ENCODE assay signal across 8 cellular contexts in genomic region chr11:65505434-65506315, GRCh38. TPM values are rescaled to one million over a fixed set of nuclear protein-coding genes. Genes with fewer than 3 reads are reported as not detected.
DNase-seq lines count a peak whose midpoint lies in the region; ATAC-seq and TF ChIP-seq lines count a peak whose summit lies in the region.

No MANE protein-coding gene starts in this region.

- no peaks in the 10 kb centered on the region for H3K9me3 ChIP-seq in A673 (ENCODE audit: low read depth, low read length, poor library complexity, severe bottlenecking)
- H3K9me3 ChIP-seq in HEK293 (ENCODE audit: control insufficient read depth, insufficient read depth, low read depth, low read length), result no peaks in the 10 kb centered on the region
- H3K9me3 ChIP-seq in lower lobe of right lung, result no peaks in the 10 kb centered on the region
- H3K9me3 ChIP-seq in uterus, result no peaks in the 10 kb centered on the region

- TF ChIP-seq POLR2A in uterus (IDR thresholded peaks at IDR 0.05), result peak in 1 of 2 donors; percentile 23

- POLR2A ChIA-PET in A673 (lab: Charles Lee; ENCODE audit: low non-redundant PET) (interaction anchor here (0.6 to 4.1 kb wide), 12 partner anchors 9 to 172 kb away, joined by 3 to 26 read pairs (median 6); partner anchors contain the start of gene DPF2), HEK293 (lab: Yijun Ruan, JAX) (interaction anchor here (0.7 to 28.2 kb wide), 17 partner anchors 7 to 244 kb away, joined by 3 to 1129 read pairs (median 9); partner anchors contain the start of genes DPF2, FAM89B, MALAT1 and NEAT1)

- peak overlapping the region; percentile 85 for H3K4me3 ChIP-seq in A673 (ENCODE audit: low read depth, low read length, poor library complexity, severe bottlenecking)
- H3K4me3 ChIP-seq in HEK293 (ENCODE audit: low read depth, low read length), result peak overlapping the region; percentile 98
- H3K4me3 ChIP-seq in astrocyte of the cerebellum (ENCODE audit: low read depth, low read length), result peak overlapping the region; percentile 87
- peak overlapping the region; percentile 71 for H3K4me3 ChIP-seq in lower lobe of right lung
- peak overlapping the region; percentile 85 to 90 for H3K4me3 ChIP-seq in uterus

- no TSS peak for BruUV-seq in A673 (replicated peaks; lab: Mats Ljungman, UMichigan)

- ATAC-seq in lower lobe of right lung (no peak), HG03108 (IDR thresholded peaks at IDR 0.05; ENCODE audit: unreplicated experiment) (no peak), GM21447 (IDR thresholded peaks at IDR 0.05; ENCODE audit: unreplicated experiment) (no peak)

- intact Hi-C loops in A673 (cut with micrococcal nuclease; ENCODE audit: unreplicated experiment), result no loop called here
- intact Hi-C loops in lower lobe of right lung (cut with DNase I), result no loop called here
- intact Hi-C loops in uterus (cut with DNase I; ENCODE audit: low total_unique reads), result no loop called here

- no peaks in the 10 kb centered on the region for H3K27me3 ChIP-seq in A673 (replicated peaks; ENCODE audit: insufficient read depth, low read depth, low read length, poor library complexity)
- no peaks in the 10 kb centered on the region for H3K27me3 ChIP-seq in lower lobe of right lung (ENCODE audit: low read depth)
- no peaks in the 10 kb centered on the region for H3K27me3 ChIP-seq in uterus

- H3K4me1 ChIP-seq in A673 (ENCODE audit: insufficient read depth, low read length, poor library complexity, severe bottlenecking) (peaks cover 33% of the 10 kb centered on the region), HEK293 (ENCODE audit: control insufficient read depth, insufficient read depth, low read length) (no peaks in the 10 kb centered on the region), lower lobe of right lung (peaks cover 52% of the 10 kb centered on the region), uterus (peaks cover 0 to 9% of the 10 kb centered on the region in 2 donors)

- no peak for DNase-seq in A673 (ENCODE audit: low spot score)
- no peak for DNase-seq in astrocyte of the cerebellum (ENCODE audit: low read depth)
- DNase-seq in lower lobe of right lung, result no peak
- DNase-seq in uterus, result no peak
- DNase-seq in midbrain (lab: John Stamatoyannopoulos, UW), result no peak

- H3K27ac ChIP-seq in A673 (ENCODE audit: low read depth, low read length, poor library complexity, severe bottlenecking) (peak overlapping the region; percentile 72), HEK293 (ENCODE audit: extremely low read depth, low read depth, low read length) (peak overlapping the region; percentile 21; the same call in 1 of the 2 replicates), lower lobe of right lung (peak overlapping the region; percentile 99), uterus (peak overlapping the region; percentile 96 to 97)

- in situ Hi-C loops in astrocyte of the cerebellum (cut with HindIII; ENCODE audit: low sequenced_read_pairs), result no loop called here

- CTCF ChIA-PET in A673 (lab: Charles Lee), result interaction anchor here (1.0 to 1.1 kb wide), 2 partner anchors 79 to 90 kb away, joined by 3 read pairs; no protein-coding TSS in a partner anchor
- CTCF ChIA-PET in HEK293 (lab: Yijun Ruan, JAX), result interaction anchor here (0.6 to 7.3 kb wide), 11 partner anchors 8 to 150 kb away, joined by 3 to 69 read pairs (median 4); no protein-coding TSS in a partner anchor

- H3K36me3 ChIP-seq in A673 (ENCODE audit: insufficient read depth, low read length, poor library complexity, severe bottlenecking) (peaks cover 68% of the 10 kb centered on the region), HEK293 (ENCODE audit: control insufficient read depth in 2 of 2, insufficient read depth in 1 of 2, low read length in 2 of 2) (peaks cover 0 to 62% of the 10 kb centered on the region in 2 experiments; a peak in 2 of 3 replicates), lower lobe of right lung (peaks cover 58% of the 10 kb centered on the region), uterus (no peaks in the 10 kb centered on the region)

- TF ChIP-seq CTCF in A673 (conservative IDR thresholded peaks at IDR 0.05; ENCODE audit: low read depth, low read length), result no peak
- no peak for TF ChIP-seq CTCF in HEK293 (tag by site-specific recombination; IDR thresholded peaks at IDR 0.05)
- no peak for TF ChIP-seq CTCF in astrocyte of the cerebellum (IDR thresholded peaks at IDR 0.05; ENCODE audit: low read depth, low read length, missing control alignments)
- TF ChIP-seq CTCF in lower lobe of right lung (IDR thresholded peaks at IDR 0.05), result no peak
- TF ChIP-seq CTCF in uterus (IDR thresholded peaks at IDR 0.05), result no peak

TF ChIP-seq in HEK293, 187 proteins besides CTCF, POLR2A, EP300 and RAD21:
- TF ChIP-seq ZNF76 (tag by site-specific recombination; IDR thresholded peaks at IDR 0.05; ENCODE audit: borderline replicate concordance, low read depth) (no peak), ZNF341 (tag by site-specific recombination; IDR thresholded peaks at IDR 0.05; ENCODE audit: low read depth) (0 out of 2 replicates have a peak, but pooled peaks have one; percentile 15), ZNF600 (tag by site-specific recombination; IDR thresholded peaks at IDR 0.05) (peak; percentile 71), ZNF426 (tag by site-specific recombination; IDR thresholded peaks at IDR 0.05) (no peak), ZBTB49 (tag by site-specific recombination; IDR thresholded peaks at IDR 0.05; ENCODE audit: low read depth) (no peak), KLF8 (tag by site-specific recombination; IDR thresholded peaks at IDR 0.05) (0 out of 2 replicates have a peak, but pooled peaks have one; percentile 6)
- TF ChIP-seq, protein P1, sequence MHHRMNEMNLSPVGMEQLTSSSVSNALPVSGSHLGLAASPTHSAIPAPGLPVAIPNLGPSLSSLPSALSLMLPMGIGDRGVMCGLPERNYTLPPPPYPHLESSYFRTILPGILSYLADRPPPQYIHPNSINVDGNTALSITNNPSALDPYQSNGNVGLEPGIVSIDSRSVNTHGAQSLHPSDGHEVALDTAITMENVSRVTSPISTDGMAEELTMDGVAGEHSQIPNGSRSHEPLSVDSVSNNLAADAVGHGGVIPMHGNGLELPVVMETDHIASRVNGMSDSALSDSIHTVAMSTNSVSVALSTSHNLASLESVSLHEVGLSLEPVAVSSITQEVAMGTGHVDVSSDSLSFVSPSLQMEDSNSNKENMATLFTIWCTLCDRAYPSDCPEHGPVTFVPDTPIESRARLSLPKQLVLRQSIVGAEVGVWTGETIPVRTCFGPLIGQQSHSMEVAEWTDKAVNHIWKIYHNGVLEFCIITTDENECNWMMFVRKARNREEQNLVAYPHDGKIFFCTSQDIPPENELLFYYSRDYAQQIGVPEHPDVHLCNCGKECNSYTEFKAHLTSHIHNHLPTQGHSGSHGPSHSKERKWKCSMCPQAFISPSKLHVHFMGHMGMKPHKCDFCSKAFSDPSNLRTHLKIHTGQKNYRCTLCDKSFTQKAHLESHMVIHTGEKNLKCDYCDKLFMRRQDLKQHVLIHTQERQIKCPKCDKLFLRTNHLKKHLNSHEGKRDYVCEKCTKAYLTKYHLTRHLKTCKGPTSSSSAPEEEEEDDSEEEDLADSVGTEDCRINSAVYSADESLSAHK (tag by site-specific recombination; IDR thresholded peaks at IDR 0.05), result peak; percentile 89

RNA-seq across cellular contexts. Expression of gene MALAT1, which starts 6.8 kb away (rescaled TPM):
- total RNA-seq in A673 (2021) (4,586 and 4,701 TPM in 2 replicates), lower lobe of right lung (11,612 TPM), uterus (over 10,000 TPM in 3 of 4 donors, 1,000 to 10,000 TPM in 1; 6,732 to 19,335 (median 13,886) TPM)

RNA-seq across cellular contexts. Expression of gene SCYL1, which starts 19.2 kb away (rescaled TPM):
- 90.6 and 95.7 TPM in 2 replicates for total RNA-seq in A673 (2021)
- total RNA-seq in lower lobe of right lung, result 61.2 TPM
- 100 to 1,000 TPM in 1 of 4 donors, 10 to 100 TPM in 3; 28.8 to 101 (median 70.1) TPM for total RNA-seq in uterus

RNA-seq across cellular contexts. Expression of gene LTBP3, which starts 52.5 kb away (rescaled TPM):
- 92.1 and 123 TPM in 2 replicates for total RNA-seq in A673 (2021)
- 98.7 TPM for total RNA-seq in lower lobe of right lung
- total RNA-seq in uterus, result 100 to 1,000 TPM; 131 to 240 (median 217) TPM

Comparison
In these comparisons a context has a peak if more than half of its experiments do, and no peak if none do; other contexts are left out.
1. H3K27ac ChIP-seq: peak in every context shown above with its lines; median percentile 99 in lower lobe of right lung; 96 in uterus; 72 in A673; 21 in HEK293.